1 cellular context compared by ENCODE assay signal in the genomic region with DNA sequence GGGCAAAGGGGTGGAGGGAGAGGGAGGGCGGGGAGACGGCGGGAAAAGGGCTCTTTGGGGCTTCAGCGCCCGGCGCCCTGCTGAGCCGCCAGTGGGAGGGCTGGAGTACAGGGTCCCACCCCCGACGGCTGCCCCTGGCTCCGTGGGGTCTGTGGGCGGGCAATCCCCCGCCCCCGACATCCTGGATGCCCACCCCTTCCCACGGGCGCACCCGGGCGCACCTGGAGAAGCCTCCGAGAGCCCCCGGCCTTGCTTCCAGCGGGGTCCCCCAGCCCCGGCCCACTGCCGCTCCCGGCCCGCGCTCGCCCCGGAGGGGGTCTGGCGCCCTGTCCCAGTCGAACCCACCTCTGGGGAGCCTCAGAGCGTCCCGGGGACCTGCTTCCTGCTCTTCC.
TF ChIP-seq lines count a peak whose summit lies in the region.

No MANE protein-coding gene starts in this region.

TF ChIP-seq in H1, 55 proteins besides CTCF, POLR2A, EP300 and RAD21:
- TF ChIP-seq PHF8 (conservative IDR thresholded peaks at IDR 0.05; ENCODE audit: low read depth, low read length): 0 out of 2 replicates have a peak, but pooled peaks have one; percentile 31
- no peak for TF ChIP-seq SP2 (IDR thresholded peaks at IDR 0.05; ENCODE audit: low read length)
